ENCODE assay signal across 1 cellular context in genomic region chr10:75123088-75123682, GRCh38.
TF ChIP-seq lines count a peak whose summit lies in the region.

No MANE protein-coding gene starts in this region.

TF ChIP-seq in GM23338, 12 proteins besides CTCF, POLR2A, EP300 and RAD21 (continued from another document):
- TF ChIP-seq REST (IDR thresholded peaks at IDR 0.05; ENCODE audit: unreplicated experiment) = no peak
TF ChIP-seq in GM23338: peak in this region for 0.
